In the genomic region with DNA sequence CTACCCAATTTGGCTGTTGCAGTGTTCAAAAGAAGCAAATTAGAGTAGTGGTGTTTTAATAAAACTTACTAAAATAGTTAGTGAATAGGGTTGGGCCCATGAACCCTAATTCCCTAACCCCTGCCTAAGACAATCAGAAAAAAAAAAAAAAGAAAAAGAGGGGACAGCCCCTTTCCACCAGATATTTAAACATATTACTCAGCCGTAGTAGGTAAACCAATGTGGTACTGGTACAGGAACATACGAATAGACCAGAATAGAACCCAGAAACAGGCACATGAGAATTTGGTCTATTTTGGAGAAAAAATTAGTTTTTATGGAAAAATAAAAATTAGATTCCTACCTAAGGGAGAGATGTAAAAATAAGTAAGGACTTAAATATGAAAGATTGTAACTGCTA, we compare ENCODE assay signal across 30 cellular contexts. TPM values are rescaled to one million over a fixed set of nuclear protein-coding genes. Genes with fewer than 3 reads are reported as not detected.
"Had no signal": no experiment of that assay in that cellular context is flagged by ENCODE, and none has a peak within 500 bp of the region (broad histone marks: within the 10 kb centered on the region; RNA-seq: fewer than 3 reads in every experiment).

No MANE protein-coding gene starts in this region.

- H3K9me3 Mint-ChIP-seq: mesothelial cell of epicardium; naive B cell; natural killer cell treated with Interleukin-12 subunit alpha and Interleukin-12 subunit beta and Interleukin-15 and Interleukin-18, amount 100 ng/mL, for 72 hours; neural crest cell had no signal

- H3K36me3 ChIP-seq: esophagus squamous epithelium, heart right ventricle, left lung, neutrophil, pancreas, right lobe of liver, stomach, thyroid gland, vagina had no signal

- H3K9me3 ChIP-seq: esophagus squamous epithelium, heart right ventricle, left lung, mucosa of descending colon, neutrophil, pancreas, right lobe of liver, stomach, thyroid gland, vagina had no signal

- H3K27me3 ChIP-seq: left lung, neutrophil, pancreas, right lobe of liver, thyroid gland, vagina had no signal

- H3K4me3 ChIP-seq: coronary artery, esophagus squamous epithelium, heart right ventricle, left lung, mucosa of descending colon, pancreas, right lobe of liver, stomach, thyroid gland, vagina had no signal

- H3K27ac ChIP-seq: coronary artery, esophagus squamous epithelium, heart right ventricle, left lung, neutrophil, pancreas, right lobe of liver, stomach, thyroid gland, vagina had no signal

- H3K27ac Mint-ChIP-seq: mesothelial cell of epicardium; natural killer cell treated with Interleukin-12 subunit alpha and Interleukin-12 subunit beta and Interleukin-15 and Interleukin-18, amount 100 ng/mL, for 72 hours had no signal

- H3K4me3 Mint-ChIP-seq: mesothelial cell of epicardium; naive B cell; natural killer cell treated with Interleukin-12 subunit alpha and Interleukin-12 subunit beta and Interleukin-15 and Interleukin-18, amount 100 ng/mL, for 72 hours; neural crest cell had no signal

- ATAC-seq: heart right ventricle; left cardiac atrium; left lung; mucosa of descending colon; natural killer cell treated with Interleukin-12 subunit alpha and Interleukin-12 subunit beta and Interleukin-15 and Interleukin-18, amount 100 ng/mL, for 72 hours; pancreas; right lobe of liver had no signal

- H3K4me1 ChIP-seq: left lung, vagina had no signal

- H3K36me3 Mint-ChIP-seq: mesothelial cell of epicardium; naive B cell; natural killer cell treated with Interleukin-12 subunit alpha and Interleukin-12 subunit beta and Interleukin-15 and Interleukin-18, amount 100 ng/mL, for 72 hours had no signal

- DNase-seq: dermis blood vessel endothelial cell; effector memory CD4-positive, alpha-beta T cell; esophagus squamous epithelium; foreskin melanocyte; glutamatergic neuron; heart right ventricle; hippocampal formation; left cardiac atrium; left lung; mesenchymal stem cell; mucosa of descending colon; naive B cell; pancreas; right lobe of liver; small intestine; stimulated activated CD4-positive, alpha-beta T cell treated with anti-CD3 and anti-CD28 coated beads, Interleukin-12 subunit alpha, Interleukin-12 subunit beta, amount 100 ng/mL, for 4 hours; stimulated activated CD4-positive, alpha-beta T cell treated with anti-CD3 and anti-CD28 coated beads, Interleukin-1b, Interleukin-23, amount 100 ng/mL, for 48 hours; stimulated activated CD4-positive, alpha-beta T cell treated with anti-CD3 and anti-CD28 coated beads, Interleukin-4, amount 100 ng/mL, for 1 hour; stimulated activated CD8-positive, alpha-beta memory T cell treated with anti-CD3 and anti-CD28 coated beads, Interleukin-4, amount 100 ng/mL, for 48 hours; stomach; thyroid gland; trophoblast cell had no signal

RNA-seq across cellular contexts. Expression of gene MMP7, which starts 38.6 kb away (rescaled TPM):
- total RNA-seq: endothelial cell of umbilical vein; mesothelial cell of epicardium; mucosa of descending colon; natural killer cell treated with Interleukin-12 subunit alpha and Interleukin-12 subunit beta and Interleukin-15 and Interleukin-18, amount 100 ng/mL, for 72 hours; neural crest cell; progenitor cell of endocrine pancreas had no signal
